In the genomic region with DNA sequence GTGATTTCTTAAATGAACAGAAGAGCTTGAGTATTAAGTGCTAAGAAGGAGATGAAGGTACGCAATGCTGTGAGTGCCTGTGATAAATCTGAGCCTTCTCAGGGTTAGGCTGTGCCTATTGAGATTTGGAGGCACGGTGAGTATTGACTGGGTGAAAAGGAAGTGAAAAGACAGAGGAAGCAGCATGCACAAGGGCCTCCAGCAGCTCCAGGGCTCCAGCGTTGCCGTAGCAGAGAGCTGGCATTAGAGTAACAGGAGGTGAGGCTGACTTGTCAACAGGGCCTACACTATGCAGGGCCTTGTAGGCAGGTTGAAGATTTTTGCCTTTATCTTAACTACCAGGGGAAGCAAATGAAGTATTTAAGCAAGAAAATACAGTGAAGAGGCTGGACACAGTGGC, we compare ENCODE assay signal across 17 cellular contexts. TPM values are rescaled to one million over a fixed set of nuclear protein-coding genes. Genes with fewer than 3 reads are reported as not detected.
DNase-seq lines count a peak whose midpoint lies in the region; ATAC-seq and TF ChIP-seq lines count a peak whose summit lies in the region.
"Had no signal": no experiment of that assay in that cellular context is flagged by ENCODE, and none has a peak within 500 bp of the region (broad histone marks: within the 10 kb centered on the region; RNA-seq: fewer than 3 reads in every experiment).

No MANE protein-coding gene starts in this region.

- no peak overlapping the region for H3K4me3 Mint-ChIP-seq in activated naive CD8-positive, alpha-beta T cell treated with anti-CD3 and anti-CD28 coated beads, Interleukin-2, amount 50 U/mL, for 24 hours
- no peak overlapping the region for H3K4me3 Mint-ChIP-seq in progenitor cell of endocrine pancreas (ENCODE audit: low read depth)
- H3K4me3 Mint-ChIP-seq: activated T-cell treated with anti-CD3 and anti-CD28 coated beads, Interleukin-2, amount 50 U/mL, for 24 hours; stimulated activated naive CD8-positive, alpha-beta T cell treated with anti-CD3 and anti-CD28 coated beads, Interleukin-15, Interleukin-2, amounts not matched to agents 100 ng/mL and 50 ng/mL, for 24 hours had no signal

- DNase-seq in GM12865 (ENCODE audit: low read depth) (peak; percentile 19), progenitor cell of endocrine pancreas (ENCODE audit: low spot score, unreplicated experiment) (no peak), DMS53 treated with DMSO at 0.1 percent for 48 hours (lab: John Stamatoyannopoulos, UW; ENCODE audit: unreplicated experiment) (no peak)
- DNase-seq in activated naive CD8-positive, alpha-beta T cell treated with anti-CD3 and anti-CD28 coated beads, Interleukin-2, amount 50 U/mL, for 24 hours = no peak
- no peak for DNase-seq in effector CD4-positive, alpha-beta T cell
- DNase-seq: activated CD4-positive, alpha-beta T cell treated with anti-CD3 and anti-CD28 coated beads for 1 hour; activated T-cell treated with anti-CD3 and anti-CD28 coated beads, Interleukin-2, amount 50 U/mL, for 24 hours; BE2C; islet precursor cell; midbrain; MM.1S; NCI-H748 treated with DMSO at 0.1 percent for 48 hours; spleen had no signal

- no peaks in the 10 kb centered on the region for H3K9me3 Mint-ChIP-seq in activated naive CD8-positive, alpha-beta T cell treated with anti-CD3 and anti-CD28 coated beads, Interleukin-2, amount 50 U/mL, for 24 hours
- no peaks in the 10 kb centered on the region for H3K9me3 Mint-ChIP-seq in progenitor cell of endocrine pancreas (ENCODE audit: low read depth)
- H3K9me3 Mint-ChIP-seq: activated T-cell treated with anti-CD3 and anti-CD28 coated beads, Interleukin-2, amount 50 U/mL, for 24 hours; stimulated activated naive CD8-positive, alpha-beta T cell treated with anti-CD3 and anti-CD28 coated beads, Interleukin-15, Interleukin-2, amounts not matched to agents 100 ng/mL and 50 ng/mL, for 24 hours had no signal

- ATAC-seq in GM19395 (IDR thresholded peaks at IDR 0.05; ENCODE audit: unreplicated experiment) (peak; percentile 45), HG03196 (IDR thresholded peaks at IDR 0.05; ENCODE audit: unreplicated experiment) (no peak), HG03025 (IDR thresholded peaks at IDR 0.05; ENCODE audit: low FRiP score, unreplicated experiment) (no peak)
- no peak for ATAC-seq in activated naive CD8-positive, alpha-beta T cell treated with anti-CD3 and anti-CD28 coated beads, Interleukin-2, amount 50 U/mL, for 24 hours

- no peak for TF ChIP-seq CTCF in GM12865 (IDR thresholded peaks at IDR 0.05; ENCODE audit: insufficient read depth, low read depth, low read length, missing control alignments)
- TF ChIP-seq CTCF in progenitor cell of endocrine pancreas (IDR thresholded peaks at IDR 0.05; ENCODE audit: unreplicated experiment) = no peak

- H3K36me3 Mint-ChIP-seq in activated naive CD8-positive, alpha-beta T cell treated with anti-CD3 and anti-CD28 coated beads, Interleukin-2, amount 50 U/mL, for 24 hours (ENCODE audit: low read depth) = no peaks in the 10 kb centered on the region
- no peaks in the 10 kb centered on the region for H3K36me3 Mint-ChIP-seq in progenitor cell of endocrine pancreas (ENCODE audit: insufficient read depth)

- peak overlapping the region; percentile 49 for H3K27ac Mint-ChIP-seq in activated naive CD8-positive, alpha-beta T cell treated with anti-CD3 and anti-CD28 coated beads, Interleukin-2, amount 50 U/mL, for 24 hours
- H3K27ac Mint-ChIP-seq in progenitor cell of endocrine pancreas = peak overlapping the region; percentile 26
- H3K27ac Mint-ChIP-seq: activated T-cell treated with anti-CD3 and anti-CD28 coated beads, Interleukin-2, amount 50 U/mL, for 24 hours had no signal

- peaks cover 42% of the 10 kb centered on the region for H3K4me1 Mint-ChIP-seq in activated naive CD8-positive, alpha-beta T cell treated with anti-CD3 and anti-CD28 coated beads, Interleukin-2, amount 50 U/mL, for 24 hours
- H3K4me1 Mint-ChIP-seq in progenitor cell of endocrine pancreas (ENCODE audit: low read depth) = peaks cover 25% of the 10 kb centered on the region

- H3K27me3 Mint-ChIP-seq in activated naive CD8-positive, alpha-beta T cell treated with anti-CD3 and anti-CD28 coated beads, Interleukin-2, amount 50 U/mL, for 24 hours = no peaks in the 10 kb centered on the region
- no peaks in the 10 kb centered on the region for H3K27me3 Mint-ChIP-seq in progenitor cell of endocrine pancreas
- H3K27me3 Mint-ChIP-seq: activated T-cell treated with anti-CD3 and anti-CD28 coated beads, Interleukin-2, amount 50 U/mL, for 24 hours; stimulated activated naive CD8-positive, alpha-beta T cell treated with anti-CD3 and anti-CD28 coated beads, Interleukin-15, Interleukin-2, amounts not matched to agents 100 ng/mL and 50 ng/mL, for 24 hours had no signal

- H3K4me3 ChIP-seq in GM12865 (ENCODE audit: low read depth, low read length) = no peak overlapping the region
- H3K4me3 ChIP-seq: spleen had no signal

RNA-seq across cellular contexts. Expression of gene PDCD4, which starts 54.1 kb away (rescaled TPM):
- total RNA-seq in progenitor cell of endocrine pancreas = 152 and 172 TPM in 2 replicates
